In the genomic region with DNA sequence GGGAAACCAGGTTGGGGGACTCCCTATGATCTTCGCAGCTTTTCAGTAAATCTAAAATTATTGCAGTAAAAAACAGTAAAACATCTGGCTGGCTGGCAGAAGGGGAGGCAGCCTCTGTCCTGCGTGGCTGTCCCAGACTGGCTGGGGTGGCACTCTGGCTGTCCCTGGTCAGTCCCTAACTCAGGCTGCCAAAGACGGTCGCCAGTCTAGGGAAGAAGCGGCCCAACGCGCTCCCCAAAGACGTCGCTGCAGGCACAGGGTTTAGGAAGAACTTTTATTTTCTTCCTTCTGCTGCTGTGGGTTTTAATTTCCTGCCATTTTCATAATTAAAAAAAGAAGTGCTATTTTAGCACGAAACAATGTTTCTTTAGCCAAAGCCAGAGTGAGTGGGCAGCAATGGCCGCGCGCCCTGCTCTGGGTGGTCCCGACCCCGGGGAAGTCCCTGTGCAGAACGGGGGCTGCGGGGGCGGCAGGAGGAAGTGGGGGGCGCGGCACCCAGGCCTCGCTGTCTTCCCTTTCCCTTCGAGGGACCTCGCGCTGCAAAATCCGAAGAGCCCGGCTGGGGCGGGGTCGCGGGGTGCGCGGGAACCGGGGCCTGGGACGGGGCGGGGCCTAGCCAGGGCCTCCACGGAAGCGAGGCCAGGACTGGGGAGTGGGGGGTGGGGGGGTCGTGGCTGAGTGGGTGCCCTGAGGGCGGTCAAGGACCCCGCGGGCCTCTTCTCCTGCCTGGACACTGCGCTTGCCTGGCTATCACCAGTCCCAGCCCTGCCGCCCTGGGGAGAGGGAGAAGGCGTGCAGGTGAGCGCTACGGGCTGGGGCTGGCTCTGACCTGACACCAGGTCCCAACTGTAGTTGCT, we compare ENCODE assay signal across 9 cellular contexts. TPM values are rescaled to one million over a fixed set of nuclear protein-coding genes. Genes with fewer than 3 reads are reported as not detected.
A peak's percentile ranks its signal among the peaks of the same experiment; 100 is the strongest.
DNase-seq lines count a peak whose midpoint lies in the region; ATAC-seq and TF ChIP-seq lines count a peak whose summit lies in the region.
"Had no signal": no experiment of that assay in that cellular context is flagged by ENCODE, and none has a peak within 500 bp of the region (broad histone marks: within the 10 kb centered on the region; RNA-seq: fewer than 3 reads in every experiment).

No MANE protein-coding gene starts in this region.

- no peaks in the 10 kb centered on the region for H3K27me3 ChIP-seq in CD4-positive, alpha-beta T cell (ENCODE audit: control insufficient read depth, insufficient read depth, low read length)

- peak in 2 of 10 experiments; percentile 14 to 30 for DNase-seq in CD4-positive, alpha-beta T cell
- no peak for DNase-seq in OCI-LY7 (ENCODE audit: low spot score)
- no peak for DNase-seq in choroid plexus epithelial cell (ENCODE audit: low read depth)
- no peak for DNase-seq in natural killer cell
- no peak for DNase-seq in AG08395 (ENCODE audit: low spot score)
- no peak for DNase-seq in NCI-H2107 (lab: John Stamatoyannopoulos, UW)
- DNase-seq: nucleus accumbens had no signal

- H3K9me3 Mint-ChIP-seq in CD4-positive, alpha-beta T cell: no peaks in the 10 kb centered on the region
- no peaks in the 10 kb centered on the region for H3K9me3 Mint-ChIP-seq in natural killer cell

- POLR2A ChIA-PET in CD4-positive, alpha-beta T cell (lab: Charles Lee): interaction anchor here (0.6 to 3.5 kb wide), 2 partner anchors 8 to 168 kb away, joined by 4 to 25 read pairs; partner anchors contain the start of gene NSD2
- POLR2A ChIA-PET in OCI-LY7 (lab: Charles Lee): interaction anchor here (1.3 kb wide), 1 partner anchor 8 kb away, joined by 4 read pairs; the partner anchor contains the start of gene NSD2

- H2AFZ ChIP-seq in OCI-LY7 (ENCODE audit: low read length): no peak overlapping the region

- CTCF ChIA-PET in CD4-positive, alpha-beta T cell (lab: Charles Lee): no interaction called here
- CTCF ChIA-PET in OCI-LY7 (lab: Charles Lee; ENCODE audit: unreplicated experiment): no interaction called here

- peak overlapping the region; percentile 34; the same call in 1 of the 2 replicates for H3K4me2 ChIP-seq in OCI-LY7 (ENCODE audit: low read length)

- H3K4me1 ChIP-seq in OCI-LY7 (ENCODE audit: insufficient read depth, low read length, poor library complexity, severe bottlenecking): peaks cover 15% of the 10 kb centered on the region

- TF ChIP-seq CTCF in CD4-positive, alpha-beta T cell (IDR thresholded peaks at IDR 0.05): no peak
- TF ChIP-seq CTCF in OCI-LY7 (conservative IDR thresholded peaks at IDR 0.05; ENCODE audit: low read length): no peak
- TF ChIP-seq CTCF in choroid plexus epithelial cell (conservative IDR thresholded peaks at IDR 0.05; ENCODE audit: low read depth, low read length): no peak
- TF ChIP-seq CTCF in natural killer cell (IDR thresholded peaks at IDR 0.05): no peak

- H3K4me1 Mint-ChIP-seq in CD4-positive, alpha-beta T cell (ENCODE audit: low read depth): peaks cover 18% of the 10 kb centered on the region
- H3K4me1 Mint-ChIP-seq in natural killer cell: peaks cover 15 to 19% of the 10 kb centered on the region in 2 donors

- H3K36me3 ChIP-seq in OCI-LY7 (ENCODE audit: insufficient read depth, low read length): no peaks in the 10 kb centered on the region

- H3K4me3 ChIP-seq in OCI-LY7 (ENCODE audit: low read depth, low read length, poor library complexity, severe bottlenecking) (no peak overlapping the region), choroid plexus epithelial cell (ENCODE audit: low read depth, low read length) (peak overlapping the region; percentile 43)

- H4K20me1 ChIP-seq in OCI-LY7 (ENCODE audit: insufficient read depth, low read length): no peaks in the 10 kb centered on the region

- intact Hi-C loops in CD4-positive, alpha-beta T cell (cut with DNase I, micrococcal nuclease): no loop called here
- intact Hi-C loops in OCI-LY7 (cut with micrococcal nuclease; ENCODE audit: unreplicated experiment): no loop called here
- intact Hi-C loops in natural killer cell (cut with micrococcal nuclease): no loop called here

- no TSS peak for BruUV-seq in OCI-LY7 (replicated peaks; lab: Mats Ljungman, UMichigan)

- no peaks in the 10 kb centered on the region for H3K27me3 Mint-ChIP-seq in CD4-positive, alpha-beta T cell
- no peaks in the 10 kb centered on the region for H3K27me3 Mint-ChIP-seq in natural killer cell (ENCODE audit: low read depth in 2 of 2)

- no peaks in the 10 kb centered on the region for H3K79me2 ChIP-seq in OCI-LY7 (ENCODE audit: insufficient read depth, low read depth, low read length)

- no peaks in the 10 kb centered on the region for H3K36me3 Mint-ChIP-seq in CD4-positive, alpha-beta T cell (ENCODE audit: low read depth)
- H3K36me3 Mint-ChIP-seq in natural killer cell: no peaks in the 10 kb centered on the region

- H3K4me3 Mint-ChIP-seq in CD4-positive, alpha-beta T cell: peak overlapping the region; percentile 86
- H3K4me3 Mint-ChIP-seq in natural killer cell: peak overlapping the region; percentile 85

- ATAC-seq in CD4-positive, alpha-beta T cell (ENCODE audit: poor library complexity): peak; percentile 73
- ATAC-seq in natural killer cell: peak in 2 of 3 donors; percentile 50 to 57
- ATAC-seq in GM19395 (IDR thresholded peaks at IDR 0.05; ENCODE audit: unreplicated experiment): no peak
- no peak for ATAC-seq in HG02623 (IDR thresholded peaks at IDR 0.05; ENCODE audit: unreplicated experiment)

- H3K9me2 ChIP-seq in OCI-LY7 (ENCODE audit: insufficient read depth, low read length): no peaks in the 10 kb centered on the region

- no peaks in the 10 kb centered on the region for H3K9me3 ChIP-seq in CD4-positive, alpha-beta T cell (ENCODE audit: control insufficient read depth, low read length)
- H3K9me3 ChIP-seq in OCI-LY7 (ENCODE audit: low read length): no peaks in the 10 kb centered on the region

- H3K27ac Mint-ChIP-seq in CD4-positive, alpha-beta T cell: peak overlapping the region; percentile 79
- peak overlapping the region; percentile 51 to 65 for H3K27ac Mint-ChIP-seq in natural killer cell

- H3K27ac ChIP-seq in CD4-positive, alpha-beta T cell (ENCODE audit: low read depth, low read length): no peak overlapping the region
- H3K27ac ChIP-seq in OCI-LY7 (ENCODE audit: low read depth, low read length, poor library complexity, severe bottlenecking): no peak overlapping the region

RNA-seq across cellular contexts. Expression of gene LETM1, which starts 6.3 kb away (rescaled TPM):
- total RNA-seq in CD4-positive, alpha-beta T cell: 10 to 100 TPM; 21.2 to 25.2 TPM
- total RNA-seq in OCI-LY7 (2014; rRNA removed; shearing (Covaris generic)): 58.3 and 60.0 TPM in 2 replicates
- 61.7 and 66.8 TPM in 2 replicates for total RNA-seq in OCI-LY7 (2022)
- total RNA-seq in natural killer cell: 10 to 100 TPM; 40.4 to 56.5 (median 55.7) TPM

RNA-seq across cellular contexts. Expression of gene NSD2, which starts 8.9 kb away (rescaled TPM):
- 10 to 100 TPM; 42.4 to 45.8 TPM for total RNA-seq in CD4-positive, alpha-beta T cell
- total RNA-seq in OCI-LY7 (2014; rRNA removed; shearing (Covaris generic)): 158 and 169 TPM in 2 replicates
- total RNA-seq in OCI-LY7 (2022) (329 and 372 TPM in 2 replicates), natural killer cell (10 to 100 TPM; 36.4 to 51.0 (median 48.3) TPM)

Comparison
In these comparisons a context has a peak if more than half of its experiments do, and no peak if none do; other contexts are left out.
1. ATAC-seq: peak in CD4-positive, alpha-beta T cell (single experiment) and natural killer cell (2 of 3); none in GM19395 (single experiment) and HG02623 (single experiment).